ENCODE assay signal across 16 cellular contexts in genomic region chr6:121881974-121882667, GRCh38.
A peak's percentile ranks its signal among the peaks of the same experiment; 100 is the strongest.
DNase-seq lines count a peak whose midpoint lies in the region; ATAC-seq and TF ChIP-seq lines count a peak whose summit lies in the region.
"Had no signal": no experiment of that assay in that cellular context is flagged by ENCODE, and none has a peak within 500 bp of the region (broad histone marks: within the 10 kb centered on the region; RNA-seq: fewer than 3 reads in every experiment).

No MANE protein-coding gene starts in this region.

- WGBS in mesenchymal stem cell: 51% methylated on average over 2 of the region's 2 CpGs

- peak overlapping the region; percentile 51; the same call in 1 of the 2 replicates for H3K4me3 Mint-ChIP-seq in HFFc6
- H3K4me3 Mint-ChIP-seq: activated B cell treated with CpG ODN at 0.5 μM for 24 hours, endodermal cell had no signal

- H3K4me1 Mint-ChIP-seq in HFFc6 (ENCODE audit: low read depth): peaks cover 90% of the 10 kb centered on the region
- H3K4me1 Mint-ChIP-seq: activated B cell treated with CpG ODN at 0.5 μM for 24 hours had no signal

- H3K4ac ChIP-seq in mesenchymal stem cell (ENCODE audit: low read depth in 1 of 2, low read length in 2 of 2): no peak overlapping the region

- no peaks in the 10 kb centered on the region for H3K9me3 Mint-ChIP-seq in HFFc6
- H3K9me3 Mint-ChIP-seq: activated B cell treated with CpG ODN at 0.5 μM for 24 hours, endodermal cell had no signal

- H3K4me3 ChIP-seq in astrocyte of the cerebellum (ENCODE audit: low read depth, low read length) (no peak overlapping the region), mesenchymal stem cell (ENCODE audit: insufficient read depth in 1 of 2, low read depth in 1 of 2, low read length in 2 of 2) (peak overlapping the region in 1 of 2 experiments; percentile 7), tibial artery (no peak overlapping the region)
- no peak overlapping the region for H3K4me3 ChIP-seq in effector memory CD4-positive, alpha-beta T cell (ENCODE audit: insufficient read depth, low read depth, low read length, poor library complexity, severe bottlenecking)

- H3K36me3 ChIP-seq in mesenchymal stem cell (ENCODE audit: control insufficient read depth in 1 of 2, insufficient read depth in 2 of 2, low read depth in 1 of 2, low read length in 2 of 2) (no peaks in the 10 kb centered on the region), tibial artery (no peaks in the 10 kb centered on the region)
- H3K36me3 ChIP-seq in effector memory CD4-positive, alpha-beta T cell (ENCODE audit: control insufficient read depth, insufficient read depth, low read length): no peaks in the 10 kb centered on the region

- H2BK5ac ChIP-seq in mesenchymal stem cell (ENCODE audit: low read depth, low read length, poor library complexity, severe bottlenecking): no peak overlapping the region

- no peak overlapping the region for H2BK120ac ChIP-seq in mesenchymal stem cell (ENCODE audit: low read depth, low read length)

- H3K27ac ChIP-seq in mesenchymal stem cell (ENCODE audit: low read length, poor library complexity, severe bottlenecking): no peak overlapping the region
- H3K27ac ChIP-seq in tibial artery: no peak overlapping the region
- H3K27ac ChIP-seq in effector memory CD4-positive, alpha-beta T cell (ENCODE audit: insufficient read depth, low read length, poor library complexity, severe bottlenecking): no peak overlapping the region
- H3K27ac ChIP-seq: C4-2B had no signal

- no peak for ATAC-seq in HG03039 (IDR thresholded peaks at IDR 0.05; ENCODE audit: unreplicated experiment)
- no peak for ATAC-seq in HG02571 (IDR thresholded peaks at IDR 0.05; ENCODE audit: unreplicated experiment)

- H2AFZ ChIP-seq in mesenchymal stem cell (ENCODE audit: low read depth, low read length): no peak overlapping the region

- H3K23ac ChIP-seq in mesenchymal stem cell (ENCODE audit: low read length in 2 of 2): no peak overlapping the region

- H3K9ac ChIP-seq in mesenchymal stem cell (ENCODE audit: low read length): peak overlapping the region; percentile 53

- in situ Hi-C loops in astrocyte of the cerebellum (cut with HindIII; ENCODE audit: low sequenced_read_pairs): no loop called here

- no peaks in the 10 kb centered on the region for H3K79me1 ChIP-seq in mesenchymal stem cell (replicated peaks; ENCODE audit: low read length, poor library complexity, severe bottlenecking)

- no peak overlapping the region for H4K8ac ChIP-seq in mesenchymal stem cell (ENCODE audit: low read length)

- H2AK5ac ChIP-seq in mesenchymal stem cell (ENCODE audit: low read length, severe bottlenecking): no peak overlapping the region

- DNase-seq in AG08395 (ENCODE audit: low spot score): peak; percentile 80
- peak; percentile 95 for DNase-seq in HFFc6
- DNase-seq in astrocyte of the cerebellum (ENCODE audit: low read depth): peak; percentile 57
- peak; percentile 82 for DNase-seq in mesenchymal stem cell
- no peak for DNase-seq in tibial artery
- DNase-seq in effector memory CD4-positive, alpha-beta T cell: no peak
- DNase-seq: activated B cell treated with CpG ODN at 0.5 μM for 24 hours; activated T-cell treated with anti-CD3 and anti-CD28 coated beads, Interleukin-2, amount 50 U/mL, for 1 hour; endodermal cell; KBM-7; NCI-H1694; NCI-H774; nucleus accumbens had no signal

- no peak overlapping the region for H3K14ac ChIP-seq in mesenchymal stem cell (ENCODE audit: low read length in 2 of 2)

- intact Hi-C loops in tibial artery (cut with DNase I; ENCODE audit: low total_unique reads): no loop called here

- peak overlapping the region in 1 of 2 experiments; percentile 10 for H2BK12ac ChIP-seq in mesenchymal stem cell (ENCODE audit: low read length in 2 of 2)

- no peaks in the 10 kb centered on the region for H3K27me3 Mint-ChIP-seq in HFFc6 (ENCODE audit: insufficient read depth)
- H3K27me3 Mint-ChIP-seq: activated B cell treated with CpG ODN at 0.5 μM for 24 hours had no signal

- no peak overlapping the region for H3K4me2 ChIP-seq in mesenchymal stem cell (ENCODE audit: low read length, poor library complexity, severe bottlenecking)

- H3K4me1 ChIP-seq in mesenchymal stem cell (ENCODE audit: control insufficient read depth, insufficient read depth, low read depth, low read length): no peaks in the 10 kb centered on the region
- H3K4me1 ChIP-seq in tibial artery: peaks cover 0 to 13% (median 0%) of the 10 kb centered on the region in 4 donors
- no peaks in the 10 kb centered on the region for H3K4me1 ChIP-seq in effector memory CD4-positive, alpha-beta T cell (ENCODE audit: control insufficient read depth, insufficient read depth, low read length, poor library complexity, severe bottlenecking)

- H3K9me3 ChIP-seq in mesenchymal stem cell (ENCODE audit: control insufficient read depth, low read length) (no peaks in the 10 kb centered on the region), tibial artery (no peaks in the 10 kb centered on the region)
- no peaks in the 10 kb centered on the region for H3K9me3 ChIP-seq in effector memory CD4-positive, alpha-beta T cell (ENCODE audit: control insufficient read depth, low read length)

- no peak overlapping the region for H2BK15ac ChIP-seq in mesenchymal stem cell (ENCODE audit: low read depth, poor library complexity, severe bottlenecking)

- H3K27ac Mint-ChIP-seq in HFFc6: peak overlapping the region; percentile 81
- H3K27ac Mint-ChIP-seq: activated B cell treated with CpG ODN at 0.5 μM for 24 hours, endodermal cell had no signal

- peak overlapping the region in 1 of 2 experiments; percentile 54 for H3K18ac ChIP-seq in mesenchymal stem cell (ENCODE audit: low read depth in 1 of 2, low read length in 2 of 2)

- no peak for TF ChIP-seq CTCF in HFFc6 (IDR thresholded peaks at IDR 0.05)
- TF ChIP-seq CTCF in astrocyte of the cerebellum (IDR thresholded peaks at IDR 0.05; ENCODE audit: low read depth, low read length, missing control alignments): no peak
- no peak for TF ChIP-seq CTCF in tibial artery (IDR thresholded peaks at IDR 0.05)

- no peaks in the 10 kb centered on the region for H3K36me3 Mint-ChIP-seq in HFFc6 (ENCODE audit: low read depth)

- H3K27me3 ChIP-seq in mesenchymal stem cell (ENCODE audit: control insufficient read depth in 1 of 2, insufficient read depth in 1 of 2, low read length in 2 of 2) (no peaks in the 10 kb centered on the region), tibial artery (no peaks in the 10 kb centered on the region)
- no peaks in the 10 kb centered on the region for H3K27me3 ChIP-seq in effector memory CD4-positive, alpha-beta T cell (replicated peaks; ENCODE audit: control insufficient read depth, insufficient read depth, low read length, poor library complexity, severe bottlenecking)

- H4K91ac ChIP-seq in mesenchymal stem cell (ENCODE audit: low read length): no peak overlapping the region

Comparison
In these comparisons a context has a peak if more than half of its experiments do, and no peak if none do; other contexts are left out.
1. DNase-seq: peak in AG08395 (single experiment), HFFc6 (single experiment), astrocyte of the cerebellum (single experiment) and mesenchymal stem cell (single experiment); none in tibial artery (0 of 2) and effector memory CD4-positive, alpha-beta T cell (0 of 3).